8 cellular contexts compared by ENCODE assay signal in the genomic region with DNA sequence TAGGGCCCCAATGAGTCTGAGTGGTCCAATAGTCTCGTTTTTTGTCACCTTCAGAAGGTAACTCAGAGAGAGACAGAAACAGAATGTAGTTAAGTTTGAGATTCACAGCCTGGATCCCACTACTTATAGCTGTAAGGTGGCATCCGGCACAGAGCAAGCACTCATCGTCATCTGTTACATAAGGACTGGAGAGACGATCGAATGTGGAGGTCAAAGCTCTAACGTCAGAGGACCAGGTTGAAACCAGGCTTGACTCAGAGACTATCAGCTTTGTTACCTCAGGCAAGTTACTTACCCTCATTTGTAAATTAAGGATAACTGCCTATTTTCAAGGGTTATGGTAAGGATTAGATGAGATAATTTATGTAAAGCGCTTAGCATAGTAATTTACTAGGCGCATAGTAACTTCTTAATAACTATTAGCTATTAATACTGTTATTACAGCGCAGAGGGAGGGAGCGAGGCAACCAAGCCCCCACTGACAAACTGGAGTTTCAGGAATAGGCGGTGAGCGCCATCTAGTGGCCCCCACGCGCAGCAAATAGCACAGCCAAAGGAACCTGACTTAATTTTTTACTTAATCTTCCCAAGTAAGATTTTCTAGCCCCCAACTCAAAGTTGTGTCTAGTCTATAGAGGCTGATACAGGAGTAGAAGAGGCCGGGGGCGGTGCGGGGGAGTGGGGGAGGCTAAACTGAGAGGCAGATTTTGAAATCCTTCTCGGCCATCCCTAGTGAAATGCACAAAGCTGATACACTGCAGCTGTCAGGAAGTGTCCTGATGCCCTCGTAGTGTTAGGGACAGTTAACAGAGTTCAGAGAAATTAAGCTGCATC. TPM values are rescaled to one million over a fixed set of nuclear protein-coding genes. Genes with fewer than 3 reads are reported as not detected.
A peak's percentile ranks its signal among the peaks of the same experiment; 100 is the strongest.
DNase-seq lines count a peak whose midpoint lies in the region; ATAC-seq and TF ChIP-seq lines count a peak whose summit lies in the region.

No MANE protein-coding gene starts in this region.

- H3K4me3 ChIP-seq in fibroblast of pulmonary artery (replicated peaks; ENCODE audit: low read depth, low read length), result no peak overlapping the region

- peak; percentile 18 for DNase-seq in activated T-cell treated with anti-CD3 and anti-CD28 coated beads for 1 hour (ENCODE audit: low read depth)
- DNase-seq in activated T-cell treated with anti-CD3 and anti-CD28 coated beads for 4 hours, result no peak
- DNase-seq in NCI-H526 treated with DMSO at 0.1 percent for 48 hours (lab: John Stamatoyannopoulos, UW), result peak; percentile 35
- peak; percentile 65 for DNase-seq in activated CD8-positive, alpha-beta memory T cell treated with anti-CD3 and anti-CD28 coated beads for 24 hours
- DNase-seq in fibroblast of pulmonary artery (ENCODE audit: low read depth), result peak; percentile 51
- DNase-seq in omental fat pad (ENCODE audit: low spot score), result peak; percentile 29
- no peak for DNase-seq in NCI-H2107 treated with DMSO at 0.1 percent for 48 hours (lab: John Stamatoyannopoulos, UW; ENCODE audit: unreplicated experiment)

- TF ChIP-seq CTCF in fibroblast of pulmonary artery (IDR thresholded peaks at IDR 0.05; ENCODE audit: low read length, missing control alignments) (peak; percentile 85), omental fat pad (IDR thresholded peaks at IDR 0.05) (no peak)

- ATAC-seq in HG02678 (IDR thresholded peaks at IDR 0.05; ENCODE audit: unreplicated experiment) (peak; percentile 75), omental fat pad (ENCODE audit: low FRiP score) (no peak)

RNA-seq across cellular contexts. Expression of gene API5, which starts 29.0 kb away (rescaled TPM):
- total RNA-seq in omental fat pad, result 10 to 100 TPM; 54.9 to 90.1 (median 62.7) TPM

Comparison
In these comparisons a context has a peak if more than half of its experiments do, and no peak if none do; other contexts are left out.
1. DNase-seq: peak in activated T-cell treated with anti-CD3 and anti-CD28 coated beads for 1 hour (single experiment), NCI-H526 treated with DMSO at 0.1 percent for 48 hours (single experiment), activated CD8-positive, alpha-beta memory T cell treated with anti-CD3 and anti-CD28 coated beads for 24 hours (single experiment), fibroblast of pulmonary artery (single experiment) and omental fat pad (single experiment); none in activated T-cell treated with anti-CD3 and anti-CD28 coated beads for 4 hours (single experiment) and NCI-H2107 treated with DMSO at 0.1 percent for 48 hours (single experiment).